ENCODE assay signal across 1 cellular context in the genomic region with DNA sequence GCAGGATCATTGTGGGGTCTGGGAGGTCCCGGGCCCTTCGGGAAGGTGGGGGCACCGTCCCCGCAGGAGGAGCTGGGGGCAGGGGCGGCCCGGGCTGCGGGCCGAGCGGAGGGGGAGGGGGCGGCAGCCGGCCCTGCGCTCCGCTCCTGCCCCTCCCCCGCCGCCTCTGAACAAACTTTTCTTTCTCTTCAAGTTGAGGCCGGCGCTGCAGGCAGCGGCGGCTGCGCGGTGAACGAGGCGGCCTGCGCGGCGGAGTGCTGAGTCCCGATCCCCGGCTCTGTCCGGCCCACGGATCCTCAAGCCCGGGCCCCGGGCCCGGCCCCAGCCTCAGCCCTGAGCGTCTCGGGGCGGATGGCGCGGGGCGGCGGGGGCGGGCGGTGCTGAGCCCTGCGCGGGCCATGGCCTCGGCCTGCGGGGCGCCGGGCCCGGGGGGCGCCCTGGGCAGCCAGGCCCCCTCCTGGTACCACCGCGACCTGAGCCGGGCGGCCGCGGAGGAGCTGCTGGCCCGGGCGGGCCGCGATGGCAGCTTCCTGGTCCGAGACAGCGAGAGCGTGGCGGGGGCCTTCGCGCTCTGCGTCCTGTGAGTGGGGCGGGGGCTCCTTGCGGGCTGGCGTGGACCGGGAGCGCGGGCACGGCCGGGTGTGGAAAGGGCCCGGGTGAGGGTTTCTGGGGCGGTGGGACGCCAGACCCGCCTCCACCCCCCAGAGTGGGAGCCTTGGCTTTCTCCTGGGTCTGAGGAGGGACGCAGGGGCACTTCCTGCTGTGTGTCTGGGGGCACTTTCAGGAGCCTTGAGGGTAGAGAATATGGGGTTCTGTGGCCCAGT.
TF ChIP-seq lines count a peak whose summit lies in the region.

A gene with protein sequence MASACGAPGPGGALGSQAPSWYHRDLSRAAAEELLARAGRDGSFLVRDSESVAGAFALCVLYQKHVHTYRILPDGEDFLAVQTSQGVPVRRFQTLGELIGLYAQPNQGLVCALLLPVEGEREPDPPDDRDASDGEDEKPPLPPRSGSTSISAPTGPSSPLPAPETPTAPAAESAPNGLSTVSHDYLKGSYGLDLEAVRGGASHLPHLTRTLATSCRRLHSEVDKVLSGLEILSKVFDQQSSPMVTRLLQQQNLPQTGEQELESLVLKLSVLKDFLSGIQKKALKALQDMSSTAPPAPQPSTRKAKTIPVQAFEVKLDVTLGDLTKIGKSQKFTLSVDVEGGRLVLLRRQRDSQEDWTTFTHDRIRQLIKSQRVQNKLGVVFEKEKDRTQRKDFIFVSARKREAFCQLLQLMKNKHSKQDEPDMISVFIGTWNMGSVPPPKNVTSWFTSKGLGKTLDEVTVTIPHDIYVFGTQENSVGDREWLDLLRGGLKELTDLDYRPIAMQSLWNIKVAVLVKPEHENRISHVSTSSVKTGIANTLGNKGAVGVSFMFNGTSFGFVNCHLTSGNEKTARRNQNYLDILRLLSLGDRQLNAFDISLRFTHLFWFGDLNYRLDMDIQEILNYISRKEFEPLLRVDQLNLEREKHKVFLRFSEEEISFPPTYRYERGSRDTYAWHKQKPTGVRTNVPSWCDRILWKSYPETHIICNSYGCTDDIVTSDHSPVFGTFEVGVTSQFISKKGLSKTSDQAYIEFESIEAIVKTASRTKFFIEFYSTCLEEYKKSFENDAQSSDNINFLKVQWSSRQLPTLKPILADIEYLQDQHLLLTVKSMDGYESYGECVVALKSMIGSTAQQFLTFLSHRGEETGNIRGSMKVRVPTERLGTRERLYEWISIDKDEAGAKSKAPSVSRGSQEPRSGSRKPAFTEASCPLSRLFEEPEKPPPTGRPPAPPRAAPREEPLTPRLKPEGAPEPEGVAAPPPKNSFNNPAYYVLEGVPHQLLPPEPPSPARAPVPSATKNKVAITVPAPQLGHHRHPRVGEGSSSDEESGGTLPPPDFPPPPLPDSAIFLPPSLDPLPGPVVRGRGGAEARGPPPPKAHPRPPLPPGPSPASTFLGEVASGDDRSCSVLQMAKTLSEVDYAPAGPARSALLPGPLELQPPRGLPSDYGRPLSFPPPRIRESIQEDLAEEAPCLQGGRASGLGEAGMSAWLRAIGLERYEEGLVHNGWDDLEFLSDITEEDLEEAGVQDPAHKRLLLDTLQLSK (plus strand): TSS at position 181 of the 824 bp plus-strand sequence. CDS start 218 bp downstream, at position 399.

TF ChIP-seq in WTC11, 78 proteins besides CTCF, POLR2A, EP300 and RAD21 (continued from another document):
- no peak for TF ChIP-seq OVOL2 (CRISPR knock-in tag; IDR thresholded peaks at IDR 0.05; ENCODE audit: borderline replicate concordance)
- TF ChIP-seq GABPB1 (CRISPR knock-in tag; IDR thresholded peaks at IDR 0.05): no peak
- TF ChIP-seq, protein P1, sequence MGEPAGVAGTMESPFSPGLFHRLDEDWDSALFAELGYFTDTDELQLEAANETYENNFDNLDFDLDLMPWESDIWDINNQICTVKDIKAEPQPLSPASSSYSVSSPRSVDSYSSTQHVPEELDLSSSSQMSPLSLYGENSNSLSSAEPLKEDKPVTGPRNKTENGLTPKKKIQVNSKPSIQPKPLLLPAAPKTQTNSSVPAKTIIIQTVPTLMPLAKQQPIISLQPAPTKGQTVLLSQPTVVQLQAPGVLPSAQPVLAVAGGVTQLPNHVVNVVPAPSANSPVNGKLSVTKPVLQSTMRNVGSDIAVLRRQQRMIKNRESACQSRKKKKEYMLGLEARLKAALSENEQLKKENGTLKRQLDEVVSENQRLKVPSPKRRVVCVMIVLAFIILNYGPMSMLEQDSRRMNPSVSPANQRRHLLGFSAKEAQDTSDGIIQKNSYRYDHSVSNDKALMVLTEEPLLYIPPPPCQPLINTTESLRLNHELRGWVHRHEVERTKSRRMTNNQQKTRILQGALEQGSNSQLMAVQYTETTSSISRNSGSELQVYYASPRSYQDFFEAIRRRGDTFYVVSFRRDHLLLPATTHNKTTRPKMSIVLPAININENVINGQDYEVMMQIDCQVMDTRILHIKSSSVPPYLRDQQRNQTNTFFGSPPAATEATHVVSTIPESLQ (CRISPR knock-in tag; IDR thresholded peaks at IDR 0.05): no peak
- TF ChIP-seq SOX15 (CRISPR knock-in tag; IDR thresholded peaks at IDR 0.05): no peak
TF ChIP-seq in WTC11: peak in this region for 4.
